27 cellular contexts compared by ENCODE assay signal in the genomic region with DNA sequence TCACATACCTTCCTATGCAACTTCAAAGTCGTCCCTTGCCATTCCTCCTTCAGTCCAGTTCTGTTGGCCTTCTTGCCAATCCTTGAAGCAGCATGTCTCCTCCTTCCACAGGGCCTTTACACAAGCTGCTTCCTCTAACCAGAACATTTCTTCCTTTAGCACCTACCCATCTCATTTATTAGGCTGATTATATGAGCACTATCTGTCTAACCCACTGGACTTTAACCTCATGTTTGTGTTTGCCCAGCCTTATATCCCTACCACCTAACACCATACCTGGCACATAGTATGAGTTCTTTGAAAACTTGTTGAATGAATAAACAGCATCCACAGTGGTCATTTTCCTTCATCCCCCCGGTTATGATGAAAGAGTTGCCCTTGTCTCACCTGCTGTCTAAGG.
"Had no signal": no experiment of that assay in that cellular context is flagged by ENCODE, and none has a peak within 500 bp of the region (broad histone marks: within the 10 kb centered on the region; RNA-seq: fewer than 3 reads in every experiment).

No MANE protein-coding gene starts in this region.

- H3K27me3 ChIP-seq: colonic mucosa, esophagus muscularis mucosa, foreskin keratinocyte, gastroesophageal sphincter, heart right ventricle, neural progenitor cell, right atrium auricular region, sigmoid colon, spleen, suprapubic skin, vagina had no signal

- H3K27ac ChIP-seq: colonic mucosa, esophagus muscularis mucosa, foreskin keratinocyte, gastroesophageal sphincter, heart right ventricle, neural progenitor cell, parathyroid adenoma, prostate gland, right atrium auricular region, sigmoid colon, spleen, suprapubic skin, vagina had no signal

- H3K4me1 Mint-ChIP-seq: neural progenitor cell; stimulated activated naive CD8-positive, alpha-beta T cell treated with anti-CD3 and anti-CD28 coated beads, Interleukin-15, amount 100 ng/mL, for 72 hours had no signal

- ATAC-seq: foreskin keratinocyte; gastroesophageal sphincter; heart right ventricle; naive thymus-derived CD4-positive, alpha-beta T cell; stimulated activated naive CD8-positive, alpha-beta T cell treated with anti-CD3 and anti-CD28 coated beads, Interleukin-15, amount 100 ng/mL, for 72 hours had no signal

- H3K36me3 ChIP-seq: colonic mucosa, gastroesophageal sphincter, heart right ventricle, neural progenitor cell, prostate gland, right atrium auricular region, sigmoid colon, suprapubic skin, vagina had no signal

- H3K4me1 ChIP-seq: colonic mucosa, esophagus muscularis mucosa, foreskin keratinocyte, gastroesophageal sphincter, neural progenitor cell, parathyroid adenoma, prostate gland, right atrium auricular region, spleen, suprapubic skin, vagina had no signal

- H3K27ac Mint-ChIP-seq: mesothelial cell of epicardium; naive thymus-derived CD4-positive, alpha-beta T cell; nephron; neural progenitor cell had no signal

- H3K4me3 Mint-ChIP-seq: mesothelial cell of epicardium; naive thymus-derived CD4-positive, alpha-beta T cell; nephron; neural progenitor cell; stimulated activated naive CD8-positive, alpha-beta T cell treated with anti-CD3 and anti-CD28 coated beads, Interleukin-15, amount 100 ng/mL, for 72 hours had no signal

- FAIRE-seq: endothelial cell of umbilical vein, islet of Langerhans had no signal

- DNase-seq: colonic mucosa; dermis blood vessel endothelial cell; effector memory CD4-positive, alpha-beta T cell; foreskin keratinocyte; heart right ventricle; hippocampal formation; mesenchymal stem cell; naive thymus-derived CD4-positive, alpha-beta T cell; sigmoid colon; spleen; stimulated activated CD4-positive, alpha-beta T cell treated with anti-CD3 and anti-CD28 coated beads, Interleukin-4, amount 100 ng/mL, for 4 hours; stimulated activated naive CD4-positive, alpha-beta T cell; stimulated activated naive CD8-positive, alpha-beta T cell treated with anti-CD3 and anti-CD28 coated beads, Interleukin-15, amount 100 ng/mL, for 72 hours; trophoblast cell had no signal

- H3K4me3 ChIP-seq: colonic mucosa, esophagus muscularis mucosa, gastroesophageal sphincter, heart right ventricle, lung, neural progenitor cell, prostate gland, right atrium auricular region, sigmoid colon, spleen, suprapubic skin, vagina had no signal

- H3K27me3 Mint-ChIP-seq: naive thymus-derived CD4-positive, alpha-beta T cell; stimulated activated naive CD8-positive, alpha-beta T cell treated with anti-CD3 and anti-CD28 coated beads, Interleukin-15, amount 100 ng/mL, for 72 hours had no signal

- H3K9me3 ChIP-seq: colonic mucosa, esophagus muscularis mucosa, gastroesophageal sphincter, prostate gland, right atrium auricular region, suprapubic skin, vagina had no signal
